1 cellular context compared by ENCODE assay signal in genomic region chr1:174217787-174218574, GRCh38.
TF ChIP-seq lines count a peak whose summit lies in the region.

No MANE protein-coding gene starts in this region.

TF ChIP-seq in HCT116, 20 proteins besides CTCF, POLR2A, EP300 and RAD21 (continued from another document):
- TF ChIP-seq ZBTB33 (IDR thresholded peaks at IDR 0.05; ENCODE audit: extremely low read depth, insufficient replicate concordance, low read length), result no peak
- TF ChIP-seq SP1 (IDR thresholded peaks at IDR 0.05; ENCODE audit: low read depth), result no peak
- no peak for TF ChIP-seq SRF (IDR thresholded peaks at IDR 0.05; ENCODE audit: low read depth)
